In genomic region chr2:231228974-231229373, GRCh38 we compare ENCODE assay signal across 1 cellular context.
TF ChIP-seq lines count a peak whose summit lies in the region.

No MANE protein-coding gene starts in this region.

TF ChIP-seq in GM23338, 12 proteins besides CTCF, POLR2A, EP300 and RAD21:
- TF ChIP-seq ZNF462 (CRISPR knock-in tag; IDR thresholded peaks at IDR 0.05) (no peak), CREB1 (CRISPR knock-in tag; IDR thresholded peaks at IDR 0.05; ENCODE audit: low read depth) (no peak), NANOG (IDR thresholded peaks at IDR 0.05; ENCODE audit: borderline replicate concordance) (no peak), JUNB (IDR thresholded peaks at IDR 0.05; ENCODE audit: unreplicated experiment) (no peak), POLR2AphosphoS5 (IDR thresholded peaks at IDR 0.05; ENCODE audit: low read depth) (no peak), ZNF114 (CRISPR knock-in tag; IDR thresholded peaks at IDR 0.05) (no peak), ETS1 (IDR thresholded peaks at IDR 0.05) (no peak), EZH2phosphoT487 (IDR thresholded peaks at IDR 0.05; ENCODE audit: unreplicated experiment) (no peak), ZNF331 (CRISPR knock-in tag; IDR thresholded peaks at IDR 0.05; ENCODE audit: low read depth) (no peak), STAT1 (IDR thresholded peaks at IDR 0.05; ENCODE audit: unreplicated experiment) (no peak), REST (IDR thresholded peaks at IDR 0.05; ENCODE audit: unreplicated experiment) (no peak), EZH2 (IDR thresholded peaks at IDR 0.05; ENCODE audit: low read depth, unreplicated experiment) (no peak)
